In the genomic region with DNA sequence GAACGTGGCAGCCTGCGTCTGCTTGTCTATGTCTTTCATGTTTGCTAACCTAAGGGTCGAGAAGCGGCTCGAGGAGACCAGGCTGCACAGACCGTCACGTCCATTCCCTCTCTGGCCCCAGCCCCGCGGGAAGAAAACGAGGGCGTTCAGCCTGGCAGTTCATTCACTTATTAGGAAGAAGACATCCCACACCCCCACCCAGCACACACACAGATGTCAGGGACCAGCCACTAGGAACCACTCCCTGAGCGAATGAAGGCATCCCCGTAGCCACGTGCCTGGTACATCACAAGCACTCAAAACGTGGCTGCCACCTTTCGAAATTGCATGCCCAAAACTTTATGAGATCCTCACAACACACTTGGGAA, we compare ENCODE assay signal across 9 cellular contexts. TPM values are rescaled to one million over a fixed set of nuclear protein-coding genes. Genes with fewer than 3 reads are reported as not detected.
DNase-seq lines count a peak whose midpoint lies in the region; ATAC-seq and TF ChIP-seq lines count a peak whose summit lies in the region.
"Had no signal": no experiment of that assay in that cellular context is flagged by ENCODE, and none has a peak within 500 bp of the region (broad histone marks: within the 10 kb centered on the region; RNA-seq: fewer than 3 reads in every experiment).

No MANE protein-coding gene starts in this region.

- H3K36me3 ChIP-seq in endodermal cell (ENCODE audit: control insufficient read depth, insufficient read depth, low read length) = peaks cover 19% of the 10 kb centered on the region

- CTCF ChIA-PET in CD4-positive, alpha-beta T cell (lab: Charles Lee) = no interaction called here

- no peaks in the 10 kb centered on the region for H3K9me3 Mint-ChIP-seq in CD4-positive, alpha-beta T cell
- H3K9me3 Mint-ChIP-seq in endodermal cell = no peaks in the 10 kb centered on the region
- H3K9me3 Mint-ChIP-seq in osteocyte (ENCODE audit: unreplicated experiment) = no peaks in the 10 kb centered on the region

- H3K27ac ChIP-seq in CD4-positive, alpha-beta T cell (ENCODE audit: low read depth, low read length) = no peak overlapping the region
- no peak overlapping the region for H3K27ac ChIP-seq in endodermal cell (ENCODE audit: low read depth, low read length)

- peaks cover 18% of the 10 kb centered on the region for H3K27me3 ChIP-seq in CD4-positive, alpha-beta T cell (ENCODE audit: control insufficient read depth, insufficient read depth, low read length)
- peaks cover 8% of the 10 kb centered on the region for H3K27me3 ChIP-seq in endodermal cell (ENCODE audit: control insufficient read depth, insufficient read depth, low read length, poor library complexity, severe bottlenecking)

- H3K27ac Mint-ChIP-seq in CD4-positive, alpha-beta T cell = peak overlapping the region; percentile 99
- peak overlapping the region; percentile 98 for H3K27ac Mint-ChIP-seq in endodermal cell
- H3K27ac Mint-ChIP-seq in osteocyte (ENCODE audit: unreplicated experiment) = peak overlapping the region; percentile 96

- WGBS in endodermal cell (ENCODE audit: insufficient coverage in 1 of 2, insufficient read length in 1 of 2), 2 experiments = 74 to 83% methylated on average over 12 to 16 of the region's 16 CpGs

- ATAC-seq in CD4-positive, alpha-beta T cell (ENCODE audit: poor library complexity) = no peak
- no peak for ATAC-seq in GM21619 (IDR thresholded peaks at IDR 0.05; ENCODE audit: unreplicated experiment)
- no peak for ATAC-seq in GM19452 (IDR thresholded peaks at IDR 0.05; ENCODE audit: unreplicated experiment)
- ATAC-seq in GM21360 (IDR thresholded peaks at IDR 0.05; ENCODE audit: unreplicated experiment) = no peak

- DNase-seq in CD4-positive, alpha-beta T cell = no peak
- DNase-seq in NB4 (ENCODE audit: low read depth) (no peak), endodermal cell (peak; percentile 44), osteocyte (ENCODE audit: extremely low spot score, unreplicated experiment) (no peak), COLO829 (ENCODE audit: low spot score) (no peak)

- intact Hi-C loops in CD4-positive, alpha-beta T cell (cut with DNase I, micrococcal nuclease) = loop anchor here in 1 of 2 experiments (10.0 kb wide), 2 partner anchors 761 to 1399 kb away; a partner anchor contains a TSS

- peaks cover 24% of the 10 kb centered on the region for H3K36me3 Mint-ChIP-seq in CD4-positive, alpha-beta T cell (ENCODE audit: low read depth)
- peaks cover 2% of the 10 kb centered on the region for H3K36me3 Mint-ChIP-seq in endodermal cell (ENCODE audit: low read depth)
- H3K36me3 Mint-ChIP-seq in osteocyte (ENCODE audit: unreplicated experiment) = no peaks in the 10 kb centered on the region

- H3K27me3 Mint-ChIP-seq in CD4-positive, alpha-beta T cell = peaks cover 27% of the 10 kb centered on the region
- peaks cover 6% of the 10 kb centered on the region for H3K27me3 Mint-ChIP-seq in endodermal cell (ENCODE audit: insufficient read depth)
- peaks cover 7% of the 10 kb centered on the region for H3K27me3 Mint-ChIP-seq in osteocyte (ENCODE audit: unreplicated experiment)

- TF ChIP-seq POLR2A in NB4 (IDR thresholded peaks at IDR 0.05; ENCODE audit: extremely low read depth, insufficient read length) = no peak

- peak overlapping the region; percentile 97 for H3K4me3 ChIP-seq in NB4 (ENCODE audit: low read depth, low read length)
- H3K4me3 ChIP-seq in endodermal cell (ENCODE audit: low read length) = peak overlapping the region; percentile 89

- no peak for TF ChIP-seq CTCF in CD4-positive, alpha-beta T cell (IDR thresholded peaks at IDR 0.05)
- no peak for TF ChIP-seq CTCF in NB4 (IDR thresholded peaks at IDR 0.05; ENCODE audit: low read depth, low read length)
- TF ChIP-seq CTCF in endodermal cell (conservative IDR thresholded peaks at IDR 0.05) = no peak
- TF ChIP-seq CTCF in osteocyte (IDR thresholded peaks at IDR 0.05) = no peak

- peaks cover 29% of the 10 kb centered on the region for H3K4me1 Mint-ChIP-seq in CD4-positive, alpha-beta T cell (ENCODE audit: low read depth)
- H3K4me1 Mint-ChIP-seq in endodermal cell (no peaks in the 10 kb centered on the region), osteocyte (ENCODE audit: unreplicated experiment) (peaks cover 4% of the 10 kb centered on the region)

- H3K4me1 ChIP-seq in endodermal cell (ENCODE audit: control insufficient read depth, insufficient read depth, low read length) = no peaks in the 10 kb centered on the region

- H3K9ac ChIP-seq in endodermal cell (ENCODE audit: extremely low read depth, low read length, poor library complexity, severe bottlenecking) = peak overlapping the region; percentile 93

- no peaks in the 10 kb centered on the region for H3K9me3 ChIP-seq in CD4-positive, alpha-beta T cell (ENCODE audit: control insufficient read depth, low read length)
- H3K9me3 ChIP-seq in endodermal cell (ENCODE audit: control insufficient read depth, low read length) = no peaks in the 10 kb centered on the region

- POLR2A ChIA-PET in CD4-positive, alpha-beta T cell (lab: Charles Lee) = no interaction called here

- peak overlapping the region; percentile 99 for H3K4me3 Mint-ChIP-seq in CD4-positive, alpha-beta T cell
- H3K4me3 Mint-ChIP-seq in endodermal cell (peak overlapping the region; percentile 87), osteocyte (ENCODE audit: unreplicated experiment) (peak overlapping the region; percentile 91)

RNA-seq across cellular contexts. Expression of a gene that starts 0.7 kb away (rescaled TPM):
- total RNA-seq in CD4-positive, alpha-beta T cell = 1 to 10 TPM; 7.3 to 7.9 TPM
- total RNA-seq in endodermal cell = 10 to 100 TPM; 15.0 to 25.8 TPM
- 24.2 TPM for polyA plus RNA-seq in endodermal cell (2013, experiment 1 of 2)
- 22.7 TPM for polyA plus RNA-seq in endodermal cell (2013, experiment 2 of 2)
- total RNA-seq in osteocyte = 12.1 and 14.1 TPM in 2 replicates

RNA-seq across cellular contexts. Expression of a gene that starts 10.9 kb away (rescaled TPM):
- total RNA-seq in CD4-positive, alpha-beta T cell = under 1 TPM; 0.11 to 0.19 TPM
- total RNA-seq in endodermal cell (under 1 TPM in 1 of 2 donors, not detected in 1; 0.20 TPM), osteocyte (91.8 and 93.4 TPM in 2 replicates)
- polyA plus RNA-seq in endodermal cell (2013, experiment 1 of 2) = 1.00 TPM
- 1.2 TPM for polyA plus RNA-seq in endodermal cell (2013, experiment 2 of 2)
- total RNA-seq: activated CD8-positive, alpha-beta memory T cell treated with anti-CD3 and anti-CD28 coated beads for 36 hours had no signal

RNA-seq across cellular contexts. Expression of a gene that starts 22.6 kb away (rescaled TPM):
- not detected for total RNA-seq in CD4-positive, alpha-beta T cell
- total RNA-seq in endodermal cell (under 1 TPM in 1 of 2 donors, not detected in 1; 0.37 TPM), osteocyte (6.4 and 9.3 TPM in 2 replicates)
- 0.39 TPM for polyA plus RNA-seq in endodermal cell (2013, experiment 1 of 2)
- polyA plus RNA-seq in endodermal cell (2013, experiment 2 of 2) = 0.58 TPM
- total RNA-seq: activated CD8-positive, alpha-beta memory T cell treated with anti-CD3 and anti-CD28 coated beads for 36 hours had no signal

RNA-seq across cellular contexts. Expression of a gene that starts 45.4 kb away (rescaled TPM):
- not detected for total RNA-seq in CD4-positive, alpha-beta T cell
- not detected for total RNA-seq in endodermal cell
- 0.11 TPM for polyA plus RNA-seq in endodermal cell (2013, experiment 1 of 2)
- polyA plus RNA-seq in endodermal cell (2013, experiment 2 of 2) = 0.08 TPM
- not detected in 2 replicates for total RNA-seq in osteocyte
- total RNA-seq: activated CD8-positive, alpha-beta memory T cell treated with anti-CD3 and anti-CD28 coated beads for 36 hours had no signal

Comparison
In these comparisons a context has a peak if more than half of its experiments do, and no peak if none do; other contexts are left out.
1. RNA of a gene that starts 10.9 kb away (total RNA-seq): 91.8 to 93.4 TPM in osteocyte; 0.20 TPM in endodermal cell and 0.11 to 0.19 TPM in CD4-positive, alpha-beta T cell; every median in the first group is over 10 times any median in the second.
2. Peak in every context shown above with its lines, with median percentiles within 50 percentile points of each other: H3K27ac Mint-ChIP-seq and H3K4me3 Mint-ChIP-seq.